In genomic region chr11:47111318-47111804, GRCh38 we compare ENCODE assay signal across 10 cellular contexts.
DNase-seq lines count a peak whose midpoint lies in the region; ATAC-seq, FAIRE-seq and TF ChIP-seq lines count a peak whose summit lies in the region.
"Had no signal": no experiment of that assay in that cellular context is flagged by ENCODE, and none has a peak within 500 bp of the region (broad histone marks: within the 10 kb centered on the region; RNA-seq: fewer than 3 reads in every experiment).

No MANE protein-coding gene starts in this region.

- H3K9me3 ChIP-seq in right lobe of liver (no peaks in the 10 kb centered on the region), upper lobe of right lung (no peaks in the 10 kb centered on the region), small intestine (ENCODE audit: control insufficient read depth, low read depth) (no peaks in the 10 kb centered on the region)

- peak; percentile 95 for DNase-seq in Caki2 (ENCODE audit: low read depth)
- DNase-seq in NCI-H510A treated with DMSO at 0.1 percent for 48 hours (lab: John Stamatoyannopoulos, UW): peak; percentile 77
- no peak for DNase-seq in activated naive CD8-positive, alpha-beta T cell treated with anti-CD3 and anti-CD28 coated beads for 36 hours
- no peak for DNase-seq in right lobe of liver
- DNase-seq in upper lobe of right lung: no peak
- no peak for DNase-seq in small intestine
- DNase-seq: MG63, naive B cell had no signal

- WGBS in right lobe of liver (ENCODE audit: insufficient coverage, low coverage, low lambda C conversion rate, missing lambda C conversion rate): 94% methylated on average over 5 of the region's 8 CpGs
- WGBS in small intestine, 3 donors: 87 to 92% (median 90%) methylated on average over 8 of the region's 8 CpGs

- H3K4me1 Mint-ChIP-seq in activated naive CD8-positive, alpha-beta T cell treated with anti-CD3 and anti-CD28 coated beads for 36 hours: peaks cover 3% of the 10 kb centered on the region

- H3K27me3 Mint-ChIP-seq in activated naive CD8-positive, alpha-beta T cell treated with anti-CD3 and anti-CD28 coated beads for 36 hours: no peaks in the 10 kb centered on the region
- H3K27me3 Mint-ChIP-seq: naive B cell had no signal

- H3K4me3 Mint-ChIP-seq in activated naive CD8-positive, alpha-beta T cell treated with anti-CD3 and anti-CD28 coated beads for 36 hours: no peak overlapping the region

- H3K4me3 ChIP-seq in right lobe of liver: no peak overlapping the region
- no peak overlapping the region for H3K4me3 ChIP-seq in upper lobe of right lung
- H3K4me3 ChIP-seq in small intestine (ENCODE audit: low read depth in 1 of 2, low read length in 2 of 2): no peak overlapping the region
- H3K4me3 ChIP-seq: MG63 had no signal

- ATAC-seq in GM19455 (IDR thresholded peaks at IDR 0.05; ENCODE audit: unreplicated experiment): peak; percentile 85
- peak; percentile 78 for ATAC-seq in HG03108 (IDR thresholded peaks at IDR 0.05; ENCODE audit: unreplicated experiment)
- ATAC-seq in right lobe of liver: no peak
- ATAC-seq in upper lobe of right lung: no peak

- H3K36me3 ChIP-seq in right lobe of liver (no peaks in the 10 kb centered on the region), upper lobe of right lung (no peaks in the 10 kb centered on the region), small intestine (ENCODE audit: control insufficient read depth in 2 of 2, insufficient read depth in 2 of 2, low read length in 2 of 2) (no peaks in the 10 kb centered on the region)
- H3K36me3 ChIP-seq: MG63 had no signal

- H3K4me1 ChIP-seq in right lobe of liver: no peaks in the 10 kb centered on the region
- peaks cover 4% of the 10 kb centered on the region for H3K4me1 ChIP-seq in upper lobe of right lung
- H3K4me1 ChIP-seq in small intestine (ENCODE audit: control insufficient read depth in 2 of 2, insufficient read depth in 1 of 2, low read depth in 1 of 2, low read length in 1 of 2): peaks cover 2 to 6% of the 10 kb centered on the region in 2 donors

- no peak for FAIRE-seq in small intestine (lab: Jason Lieb, UNC)

- no peaks in the 10 kb centered on the region for H3K27me3 ChIP-seq in right lobe of liver
- H3K27me3 ChIP-seq in upper lobe of right lung: no peaks in the 10 kb centered on the region
- H3K27me3 ChIP-seq in small intestine (ENCODE audit: control insufficient read depth in 2 of 2, insufficient read depth in 2 of 2, low read length in 2 of 2): no peaks in the 10 kb centered on the region
- H3K27me3 ChIP-seq: MG63 had no signal

- no peak overlapping the region for H3K27ac ChIP-seq in right lobe of liver
- H3K27ac ChIP-seq in upper lobe of right lung: no peak overlapping the region
- H3K27ac ChIP-seq in small intestine (ENCODE audit: low read depth in 1 of 2, low read length in 1 of 2): no peak overlapping the region

- intact Hi-C loops in right lobe of liver (cut with DNase I): no loop called here
- intact Hi-C loops in upper lobe of right lung (cut with DNase I): no loop called here

- H3K36me3 Mint-ChIP-seq in activated naive CD8-positive, alpha-beta T cell treated with anti-CD3 and anti-CD28 coated beads for 36 hours: no peaks in the 10 kb centered on the region

- no peak overlapping the region for H3K27ac Mint-ChIP-seq in activated naive CD8-positive, alpha-beta T cell treated with anti-CD3 and anti-CD28 coated beads for 36 hours

- TF ChIP-seq CTCF in right lobe of liver (IDR thresholded peaks at IDR 0.05): no peak
- TF ChIP-seq CTCF in upper lobe of right lung (IDR thresholded peaks at IDR 0.05): no peak

- in situ Hi-C loops in Caki2 (cut with HindIII; ENCODE audit: low pct_unique_long_range_greater_than_20kb, low sequenced_read_pairs): no loop called here

- TF ChIP-seq POLR2A in right lobe of liver (IDR thresholded peaks at IDR 0.05): no peak

- no peaks in the 10 kb centered on the region for H3K9me3 Mint-ChIP-seq in activated naive CD8-positive, alpha-beta T cell treated with anti-CD3 and anti-CD28 coated beads for 36 hours
- H3K9me3 Mint-ChIP-seq: naive B cell had no signal

Comparison
In these comparisons a context has a peak if more than half of its experiments do, and no peak if none do; other contexts are left out.
1. DNase-seq: peak in Caki2 (single experiment) and NCI-H510A treated with DMSO at 0.1 percent for 48 hours (single experiment); none in activated naive CD8-positive, alpha-beta T cell treated with anti-CD3 and anti-CD28 coated beads for 36 hours (single experiment), right lobe of liver (0 of 3), upper lobe of right lung (single experiment) and small intestine (single experiment).
2. ATAC-seq: peak in GM19455 (single experiment) and HG03108 (single experiment); none in right lobe of liver (0 of 4) and upper lobe of right lung (single experiment).